Comparison of ENCODE assay signal across 8 cellular contexts in the genomic region with DNA sequence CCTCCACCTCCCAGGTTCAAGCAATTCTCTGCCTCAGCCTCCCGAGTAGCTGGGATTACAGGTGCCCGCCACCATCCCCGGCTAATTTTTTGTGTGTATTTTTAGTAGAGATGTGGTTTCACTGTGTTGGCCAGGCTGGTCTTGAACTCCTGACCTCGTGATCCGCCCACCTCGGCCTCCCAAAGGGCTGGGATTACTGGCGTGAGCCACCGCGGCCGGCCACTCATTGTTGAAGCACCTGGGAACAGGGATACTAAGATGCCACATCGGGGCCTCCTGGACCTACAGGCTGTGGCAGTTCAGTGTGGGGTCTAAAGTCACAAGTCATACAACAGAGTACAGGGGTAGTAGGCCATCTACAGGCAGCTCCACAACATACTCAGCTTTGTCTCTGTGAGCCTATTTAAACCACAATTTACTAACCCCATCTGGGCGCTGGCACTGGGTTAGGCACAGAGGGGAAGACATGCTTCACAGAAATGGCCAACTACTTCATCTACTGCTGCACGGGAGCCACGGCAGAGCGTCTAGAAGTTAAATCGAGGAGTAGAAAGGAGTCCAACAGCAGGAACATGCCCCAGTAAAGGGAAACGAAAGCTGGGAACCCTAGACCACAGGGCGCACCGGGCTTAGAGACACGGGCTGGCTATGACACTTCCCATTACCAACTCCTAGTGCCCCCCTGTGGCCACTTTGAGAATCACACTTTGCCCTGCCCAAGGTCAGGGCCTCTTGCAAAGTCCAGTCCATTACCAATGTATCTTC. TPM values are rescaled to one million over a fixed set of nuclear protein-coding genes. Genes with fewer than 3 reads are reported as not detected.
A peak's percentile ranks its signal among the peaks of the same experiment; 100 is the strongest.
DNase-seq lines count a peak whose midpoint lies in the region; ATAC-seq and TF ChIP-seq lines count a peak whose summit lies in the region.

No MANE protein-coding gene starts in this region.

- peaks cover 15 to 25% of the 10 kb centered on the region in 2 experiments for H3K36me3 ChIP-seq in trophoblast cell (ENCODE audit: control insufficient read depth in 1 of 2, insufficient read depth in 2 of 2, low read length in 2 of 2)
- peaks cover 0 to 26% (median 19%) of the 10 kb centered on the region in 3 donors for H3K36me3 ChIP-seq in tibial artery

- peaks cover 56% of the 10 kb centered on the region for H3K4me1 Mint-ChIP-seq in activated naive CD8-positive, alpha-beta T cell treated with anti-CD3 and anti-CD28 coated beads for 36 hours

- H3K36me3 Mint-ChIP-seq in activated naive CD8-positive, alpha-beta T cell treated with anti-CD3 and anti-CD28 coated beads for 36 hours = peaks cover 23% of the 10 kb centered on the region

- H3K27ac ChIP-seq in trophoblast cell (ENCODE audit: low read depth, low read length) = no peak overlapping the region
- peak overlapping the region; percentile 99 to 100 for H3K27ac ChIP-seq in tibial artery

- peaks cover 24 to 28% of the 10 kb centered on the region in 2 experiments for H3K4me1 ChIP-seq in trophoblast cell (ENCODE audit: control insufficient read depth in 1 of 2, insufficient read depth in 2 of 2, low read length in 2 of 2)
- peaks cover 0 to 57% (median 33%) of the 10 kb centered on the region in 4 donors for H3K4me1 ChIP-seq in tibial artery

- no peak overlapping the region for H4K91ac ChIP-seq in trophoblast cell (ENCODE audit: low read depth, low read length)

- H3K9ac ChIP-seq in trophoblast cell (ENCODE audit: low read length) = no peak overlapping the region

- no peak overlapping the region for H2BK5ac ChIP-seq in trophoblast cell (ENCODE audit: low read depth, low read length, poor library complexity)

- H3K18ac ChIP-seq in trophoblast cell (ENCODE audit: low read length) = no peak overlapping the region

- H3K4me3 ChIP-seq in trophoblast cell (ENCODE audit: low read depth, low read length) (no peak overlapping the region), tibial artery (peak overlapping the region in 1 of 2 donors; percentile 27)

- DNase-seq in G401 (ENCODE audit: low spot score) (peak; percentile 91), M059J (ENCODE audit: low read depth) (peak; percentile 86), SKM-1 (lab: John Stamatoyannopoulos, UW; ENCODE audit: unreplicated experiment) (peak; percentile 24), head of caudate nucleus (peak; percentile 77 to 98 (median 93)), trophoblast cell (peak; percentile 95 to 99), tibial artery (peak; percentile 95 to 97)
- peak; percentile 82 for DNase-seq in activated naive CD8-positive, alpha-beta T cell treated with anti-CD3 and anti-CD28 coated beads for 36 hours

- H3K27ac Mint-ChIP-seq in activated naive CD8-positive, alpha-beta T cell treated with anti-CD3 and anti-CD28 coated beads for 36 hours = peak overlapping the region; percentile 80

- H3K79me2 ChIP-seq in trophoblast cell (ENCODE audit: control insufficient read depth, insufficient read depth, low read length, poor library complexity) = peaks cover 14% of the 10 kb centered on the region

- H3K4me3 Mint-ChIP-seq in activated naive CD8-positive, alpha-beta T cell treated with anti-CD3 and anti-CD28 coated beads for 36 hours = peak overlapping the region; percentile 6

- H4K12ac ChIP-seq in trophoblast cell (ENCODE audit: low read depth, low read length) = no peak overlapping the region

- peaks cover 5% of the 10 kb centered on the region for H3K9me3 ChIP-seq in trophoblast cell (ENCODE audit: insufficient read depth, low read depth, low read length)
- no peaks in the 10 kb centered on the region for H3K9me3 ChIP-seq in tibial artery

- H2AK5ac ChIP-seq in trophoblast cell (ENCODE audit: low read length) = no peak overlapping the region

- in situ Hi-C loops in G401 (cut with HindIII; ENCODE audit: low sequenced_read_pairs) = no loop called here

- no CpG with 5 or more reads among the region's 20 CpGs for WGBS in trophoblast cell (ENCODE audit: extremely low coverage, insufficient coverage, insufficient read length)

- H2BK12ac ChIP-seq in trophoblast cell (ENCODE audit: low read length) = no peak overlapping the region

- TF ChIP-seq CTCF in tibial artery (IDR thresholded peaks at IDR 0.05) = peak; percentile 90 to 94

- H2BK120ac ChIP-seq in trophoblast cell (ENCODE audit: insufficient read depth, low read length, poor library complexity) = no peak overlapping the region

- intact Hi-C loops in head of caudate nucleus (cut with DNase I) (loop anchor here (5.0 kb wide), 1 partner anchor 36 kb away; a partner anchor contains a TSS), tibial artery (cut with DNase I; ENCODE audit: low total_unique reads) (loop anchor here (10.0 kb wide), 1 partner anchor 314 kb away; no protein-coding TSS in a partner anchor)

- H4K8ac ChIP-seq in trophoblast cell (ENCODE audit: low read depth, low read length) = no peak overlapping the region

- H3K4ac ChIP-seq in trophoblast cell (ENCODE audit: low read depth, low read length) = no peak overlapping the region

- H3K27me3 ChIP-seq in trophoblast cell (ENCODE audit: insufficient read depth, low read length) = no peaks in the 10 kb centered on the region
- H3K27me3 ChIP-seq in tibial artery = no peaks in the 10 kb centered on the region

- no peak overlapping the region for H3K4me2 ChIP-seq in trophoblast cell (ENCODE audit: low read length)

- no peaks in the 10 kb centered on the region for H3K9me3 Mint-ChIP-seq in activated naive CD8-positive, alpha-beta T cell treated with anti-CD3 and anti-CD28 coated beads for 36 hours

- peaks cover 21% of the 10 kb centered on the region for H3K79me1 ChIP-seq in trophoblast cell (ENCODE audit: low read length)

- H3K23ac ChIP-seq in trophoblast cell (ENCODE audit: low read length) = no peak overlapping the region

- no peak overlapping the region for H2AFZ ChIP-seq in trophoblast cell (ENCODE audit: insufficient read depth, low read length, poor library complexity)

- no peak for ATAC-seq in GM21825 (IDR thresholded peaks at IDR 0.05; ENCODE audit: unreplicated experiment)

- H3K27me3 Mint-ChIP-seq in activated naive CD8-positive, alpha-beta T cell treated with anti-CD3 and anti-CD28 coated beads for 36 hours = no peaks in the 10 kb centered on the region

- no peak overlapping the region for H3K14ac ChIP-seq in trophoblast cell (ENCODE audit: low read length)

RNA-seq across cellular contexts. Expression of a gene that starts 4.3 kb away (rescaled TPM):
- 1.0 and 1.4 TPM in 2 replicates for total RNA-seq in G401 (2014; rRNA removed; shearing (Covaris generic))
- 3.8 and 4.4 TPM in 2 replicates for total RNA-seq in M059J (2014; rRNA removed; shearing (Covaris generic))
- total RNA-seq in activated naive CD8-positive, alpha-beta T cell treated with anti-CD3 and anti-CD28 coated beads for 36 hours = 10 to 100 TPM; 27.7 to 28.4 TPM
- polyA plus RNA-seq in trophoblast cell (2013) = 31.6 and 33.5 TPM in 2 replicates

RNA-seq across cellular contexts. Expression of a gene that starts 6.2 kb away (rescaled TPM):
- 29.0 and 34.0 TPM in 2 replicates for total RNA-seq in G401 (2014; rRNA removed; shearing (Covaris generic))
- total RNA-seq in M059J (2014; rRNA removed; shearing (Covaris generic)) = 10.6 and 18.4 TPM in 2 replicates
- 10 to 100 TPM; 55.7 to 56.1 TPM for total RNA-seq in activated naive CD8-positive, alpha-beta T cell treated with anti-CD3 and anti-CD28 coated beads for 36 hours
- 13.5 and 14.1 TPM in 2 replicates for polyA plus RNA-seq in trophoblast cell (2013)

RNA-seq across cellular contexts. Expression of a gene that starts 17.7 kb away (rescaled TPM):
- 37.8 and 60.6 TPM in 2 replicates for total RNA-seq in G401 (2014; rRNA removed; shearing (Covaris generic))
- total RNA-seq in M059J (2014; rRNA removed; shearing (Covaris generic)) = 27.5 and 31.5 TPM in 2 replicates
- 10 to 100 TPM; 26.0 to 26.3 TPM for total RNA-seq in activated naive CD8-positive, alpha-beta T cell treated with anti-CD3 and anti-CD28 coated beads for 36 hours
- polyA plus RNA-seq in trophoblast cell (2013) = 7.4 and 7.6 TPM in 2 replicates

RNA-seq across cellular contexts. Expression of a gene that starts 31.5 kb away (rescaled TPM):
- total RNA-seq in G401 (2014; rRNA removed; shearing (Covaris generic)) = 24.3 and 25.6 TPM in 2 replicates
- total RNA-seq in M059J (2014; rRNA removed; shearing (Covaris generic)) = 3.9 and 6.8 TPM in 2 replicates
- total RNA-seq in activated naive CD8-positive, alpha-beta T cell treated with anti-CD3 and anti-CD28 coated beads for 36 hours = 1 to 10 TPM; 5.1 to 5.2 TPM
- 3.3 and 3.6 TPM in 2 replicates for polyA plus RNA-seq in trophoblast cell (2013)

RNA-seq across cellular contexts. Expression of a gene that starts 34.5 kb away (rescaled TPM):
- total RNA-seq in G401 (2014; rRNA removed; shearing (Covaris generic)) = 1.1 and 3.9 TPM in 2 replicates
- 0.22 and 0.94 TPM in 2 replicates for total RNA-seq in M059J (2014; rRNA removed; shearing (Covaris generic))
- total RNA-seq in activated naive CD8-positive, alpha-beta T cell treated with anti-CD3 and anti-CD28 coated beads for 36 hours = 1 to 10 TPM; 1.9 to 2.0 TPM
- polyA plus RNA-seq in trophoblast cell (2013) = 0.29 and 0.49 TPM in 2 replicates

Comparison
In these comparisons a context has a peak if more than half of its experiments do, and no peak if none do; other contexts are left out.
1. DNase-seq: peak in every context shown above with its lines; median percentile 97 in trophoblast cell; 96 in tibial artery; 93 in head of caudate nucleus; 91 in G401; 86 in M059J; 82 in activated naive CD8-positive, alpha-beta T cell treated with anti-CD3 and anti-CD28 coated beads for 36 hours; 24 in SKM-1.